ENCODE assay signal across 15 cellular contexts in genomic region chr1:60942896-60943633, GRCh38.
DNase-seq lines count a peak whose midpoint lies in the region; ATAC-seq and TF ChIP-seq lines count a peak whose summit lies in the region.
"Had no signal": no experiment of that assay in that cellular context is flagged by ENCODE, and none has a peak within 500 bp of the region (broad histone marks: within the 10 kb centered on the region; RNA-seq: fewer than 3 reads in every experiment).

No MANE protein-coding gene starts in this region.

- no peak for TF ChIP-seq CTCF in Loucy (conservative IDR thresholded peaks at IDR 0.05; ENCODE audit: low read length)

- H3K79me2 ChIP-seq in Loucy (ENCODE audit: insufficient read depth, low read length) = peaks cover 14% of the 10 kb centered on the region; the same call in 1 of the 2 replicates

- no peak overlapping the region for H3K4me2 ChIP-seq in Loucy (ENCODE audit: low read depth, low read length, poor library complexity, severe bottlenecking)

- H3K9me2 ChIP-seq in Loucy (replicated peaks; ENCODE audit: low read depth, low read length) = no peaks in the 10 kb centered on the region

- ATAC-seq in GM18499 (IDR thresholded peaks at IDR 0.05; ENCODE audit: insufficient read depth, unreplicated experiment) (peak; percentile 80), GM21529 (IDR thresholded peaks at IDR 0.05; ENCODE audit: unreplicated experiment) (peak; percentile 93), esophagus mucosa (no peak)
- ATAC-seq: CD8-positive, alpha-beta T cell had no signal

- no peaks in the 10 kb centered on the region for H3K36me3 ChIP-seq in Loucy (ENCODE audit: insufficient read depth, low read length)
- H3K36me3 ChIP-seq: SJSA1 had no signal

- no peaks in the 10 kb centered on the region for H3K27me3 ChIP-seq in Loucy (ENCODE audit: insufficient read depth, low read length, poor library complexity, severe bottlenecking)
- H3K27me3 ChIP-seq: SJSA1 had no signal

- DNase-seq in iPS-NIHi7 (ENCODE audit: extremely low spot score) (peak; percentile 33), anterior cingulate cortex (lab: John Stamatoyannopoulos, UW) (no peak), T1000 (lab: John Stamatoyannopoulos, UW) (no peak)
- no peak for DNase-seq in stimulated activated naive CD4-positive, alpha-beta T cell (lab: John Stamatoyannopoulos, UW)
- DNase-seq: activated CD4-positive, alpha-beta memory T cell treated with anti-CD3 and anti-CD28 coated beads for 36 hours; CD8-positive, alpha-beta T cell; effector memory CD4-positive, alpha-beta T cell; HCEC 1CT; hypothalamus; IMR-90 had no signal

- H2AFZ ChIP-seq in Loucy (ENCODE audit: low read length) = peak overlapping the region; percentile 8; the same call in 1 of the 2 replicates

- no peaks in the 10 kb centered on the region for H3K9me3 ChIP-seq in Loucy (ENCODE audit: insufficient read depth, low read depth, low read length)
- H3K9me3 ChIP-seq: SJSA1 had no signal

- H3K4me1 ChIP-seq in Loucy (ENCODE audit: insufficient read depth, low read length, poor library complexity, severe bottlenecking) = peaks cover 41% of the 10 kb centered on the region
- H3K4me1 ChIP-seq: SJSA1 had no signal

- H3K9ac ChIP-seq in Loucy (ENCODE audit: low read depth, low read length, poor library complexity, severe bottlenecking) = no peak overlapping the region

- H4K20me1 ChIP-seq in Loucy (ENCODE audit: insufficient read depth, low read length, poor library complexity, severe bottlenecking) = no peaks in the 10 kb centered on the region

- no peaks in the 10 kb centered on the region for H3F3A ChIP-seq in Loucy (ENCODE audit: low read depth)

- H3K4me3 ChIP-seq in Loucy (ENCODE audit: low read length, poor library complexity, severe bottlenecking) = no peak overlapping the region
- H3K4me3 ChIP-seq: SJSA1 had no signal
